Comparison of ENCODE assay signal across 2 cellular contexts in the genomic region with DNA sequence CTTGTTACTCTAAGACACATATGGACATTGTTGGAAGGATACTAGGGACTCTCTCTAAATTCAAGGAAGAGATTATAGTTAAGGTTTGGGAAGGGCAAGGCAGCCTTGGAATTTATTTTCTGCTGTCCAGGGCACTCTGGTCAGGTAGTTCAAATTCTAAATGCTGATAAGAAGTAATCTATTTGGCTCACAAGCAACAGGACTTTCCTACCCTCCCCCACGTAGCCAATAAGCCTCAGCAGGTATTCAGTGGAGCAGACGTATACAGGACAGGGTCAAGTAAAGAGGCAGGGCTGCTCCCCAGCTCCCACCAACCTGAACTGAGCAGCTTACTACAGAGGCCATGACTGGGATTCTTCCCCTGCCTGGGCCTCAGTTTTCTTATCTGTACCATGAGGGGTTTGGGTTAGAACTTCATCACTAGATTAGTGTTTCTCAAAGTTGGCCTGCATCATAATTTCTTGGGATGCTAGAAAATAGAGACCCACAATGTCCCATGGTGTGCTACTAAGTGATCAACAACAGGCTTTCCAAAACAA.
TF ChIP-seq lines count a peak whose summit lies in the region.

No MANE protein-coding gene starts in this region.

TF ChIP-seq in HepG2, 621 proteins besides CTCF, POLR2A, EP300 and RAD21:
- TF ChIP-seq GATAD2A (CRISPR knock-in tag; IDR thresholded peaks at IDR 0.05): no peak

TF ChIP-seq in GM12891, 5 proteins besides CTCF, POLR2A, EP300 and RAD21:
- TF ChIP-seq SPI1 (IDR thresholded peaks at IDR 0.05; ENCODE audit: low read depth, low read length) (no peak), POLR2AphosphoS5 (IDR thresholded peaks at IDR 0.05; ENCODE audit: low read depth, low read length) (no peak), PAX5 (IDR thresholded peaks at IDR 0.05; ENCODE audit: insufficient read depth, low read length, severe bottlenecking) (no peak), TAF1 (IDR thresholded peaks at IDR 0.05; ENCODE audit: low read depth, low read length) (no peak), POU2F2 (IDR thresholded peaks at IDR 0.05; ENCODE audit: low read depth, low read length) (no peak)
